22 cellular contexts compared by ENCODE assay signal in genomic region chr13:113061271-113061625, GRCh38. TPM values are rescaled to one million over a fixed set of nuclear protein-coding genes. Genes with fewer than 3 reads are reported as not detected.
"Had no signal": no experiment of that assay in that cellular context is flagged by ENCODE, and none has a peak within 500 bp of the region (broad histone marks: within the 10 kb centered on the region; RNA-seq: fewer than 3 reads in every experiment).

No MANE protein-coding gene starts in this region.

- H3K4me3 Mint-ChIP-seq: activated B cell treated with CpG ODN at 0.5 μM for 24 hours; activated T-cell treated with anti-CD3 and anti-CD28 coated beads, Interleukin-2, amount 50 U/mL, for 72 hours; central memory CD8-positive, alpha-beta T cell; natural killer cell treated with Interleukin-12 subunit alpha and Interleukin-12 subunit beta and Interleukin-15 and Interleukin-18, amount 100 ng/mL, for 72 hours; stimulated activated naive CD8-positive, alpha-beta T cell treated with anti-CD3 and anti-CD28 coated beads, Interleukin-15, Interleukin-2, amounts not matched to agents 100 ng/mL and 50 ng/mL, for 24 hours had no signal

- H3K9me3 ChIP-seq: body of pancreas, heart left ventricle, left lung, tibial artery had no signal

- H3K4me1 Mint-ChIP-seq: activated B cell treated with CpG ODN at 0.5 μM for 24 hours; central memory CD8-positive, alpha-beta T cell had no signal

- H3K4me3 ChIP-seq: body of pancreas, heart left ventricle, left lung, tibial artery had no signal

- H3K9me3 Mint-ChIP-seq: activated B cell treated with CpG ODN at 0.5 μM for 24 hours; activated naive CD4-positive, alpha-beta T cell treated with anti-CD3 and anti-CD28 coated beads, Interleukin-2, amount 50 U/mL, for 72 hours; activated T-cell treated with anti-CD3 and anti-CD28 coated beads, Interleukin-2, amount 50 U/mL, for 72 hours; central memory CD8-positive, alpha-beta T cell; natural killer cell treated with Interleukin-12 subunit alpha and Interleukin-12 subunit beta and Interleukin-15 and Interleukin-18, amount 100 ng/mL, for 72 hours; stimulated activated naive CD8-positive, alpha-beta T cell treated with anti-CD3 and anti-CD28 coated beads, Interleukin-15, Interleukin-2, amounts not matched to agents 100 ng/mL and 50 ng/mL, for 24 hours had no signal

- DNase-seq: activated B cell treated with CpG ODN at 0.5 μM for 24 hours; activated CD4-positive, alpha-beta T cell treated with anti-CD3 and anti-CD28 coated beads for 48 hours; activated CD8-positive, alpha-beta memory T cell treated with anti-CD3 and anti-CD28 coated beads, Interleukin-2, amount 50 U/mL, for 48 hours; activated gamma-delta T cell; activated T-cell treated with anti-CD3 and anti-CD28 coated beads, Interleukin-2, amount 50 U/mL, for 72 hours; body of pancreas; cortex of kidney; effector CD8-positive, alpha-beta T cell; foreskin keratinocyte; mesendoderm; small intestine; tibial artery had no signal

- H3K36me3 Mint-ChIP-seq: activated naive CD4-positive, alpha-beta T cell treated with anti-CD3 and anti-CD28 coated beads, Interleukin-2, amount 50 U/mL, for 72 hours; natural killer cell treated with Interleukin-12 subunit alpha and Interleukin-12 subunit beta and Interleukin-15 and Interleukin-18, amount 100 ng/mL, for 72 hours had no signal

- H3K27ac Mint-ChIP-seq: activated B cell treated with CpG ODN at 0.5 μM for 24 hours; activated naive CD4-positive, alpha-beta T cell treated with anti-CD3 and anti-CD28 coated beads, Interleukin-2, amount 50 U/mL, for 72 hours; activated T-cell treated with anti-CD3 and anti-CD28 coated beads, Interleukin-2, amount 50 U/mL, for 72 hours; natural killer cell treated with Interleukin-12 subunit alpha and Interleukin-12 subunit beta and Interleukin-15 and Interleukin-18, amount 100 ng/mL, for 72 hours; progenitor cell of endocrine pancreas; stimulated activated naive CD8-positive, alpha-beta T cell treated with anti-CD3 and anti-CD28 coated beads, Interleukin-15, Interleukin-2, amounts not matched to agents 100 ng/mL and 50 ng/mL, for 24 hours had no signal

- H3K4me1 ChIP-seq: body of pancreas, foreskin keratinocyte, heart left ventricle, left lung, tibial artery had no signal

- H3K27ac ChIP-seq: body of pancreas, foreskin keratinocyte, heart left ventricle, left lung, tibial artery had no signal

- H3K27me3 Mint-ChIP-seq: activated B cell treated with CpG ODN at 0.5 μM for 24 hours; central memory CD8-positive, alpha-beta T cell; natural killer cell treated with Interleukin-12 subunit alpha and Interleukin-12 subunit beta and Interleukin-15 and Interleukin-18, amount 100 ng/mL, for 72 hours; progenitor cell of endocrine pancreas; stimulated activated naive CD8-positive, alpha-beta T cell treated with anti-CD3 and anti-CD28 coated beads, Interleukin-15, Interleukin-2, amounts not matched to agents 100 ng/mL and 50 ng/mL, for 24 hours had no signal

- H3K27me3 ChIP-seq: body of pancreas, foreskin keratinocyte, heart left ventricle, left lung, tibial artery had no signal

RNA-seq across cellular contexts. Expression of gene F7, which starts 44.3 kb away (rescaled TPM):
- total RNA-seq: activated B cell treated with CpG ODN at 0.5 μM for 24 hours; activated naive CD4-positive, alpha-beta T cell treated with anti-CD3 and anti-CD28 coated beads, Interleukin-2, amount 50 U/mL, for 72 hours; activated T-cell treated with anti-CD3 and anti-CD28 coated beads, Interleukin-2, amount 50 U/mL, for 72 hours; body of pancreas; endothelial cell of umbilical vein; foreskin keratinocyte; left lung; natural killer cell treated with Interleukin-12 subunit alpha and Interleukin-12 subunit beta and Interleukin-15 and Interleukin-18, amount 100 ng/mL, for 72 hours; T-helper 2 cell treated with Interferon-gamma antibody and Interleukin-4, amounts not matched to agents 100 ng/mL and 5 ng/mL, for 36 hours had no signal
- polyA plus RNA-seq: endothelial cell of umbilical vein, foreskin keratinocyte, right cardiac atrium had no signal
